ENCODE assay signal across 21 cellular contexts in genomic region chr13:31775148-31775547, GRCh38. TPM values are rescaled to one million over a fixed set of nuclear protein-coding genes. Genes with fewer than 3 reads are reported as not detected.
"Had no signal": no experiment of that assay in that cellular context is flagged by ENCODE, and none has a peak within 500 bp of the region (broad histone marks: within the 10 kb centered on the region; RNA-seq: fewer than 3 reads in every experiment).

No MANE protein-coding gene starts in this region.

- H3K4me1 ChIP-seq: pancreas, psoas muscle, right lobe of liver had no signal

- H3K27me3 ChIP-seq: gastroesophageal sphincter, neutrophil, pancreas, right lobe of liver, upper lobe of left lung had no signal

- H3K4me3 ChIP-seq: gastroesophageal sphincter, pancreas, psoas muscle, right lobe of liver, SK-N-MC, upper lobe of left lung had no signal

- H3K9me3 ChIP-seq: gastroesophageal sphincter, neutrophil, pancreas, psoas muscle, right lobe of liver, upper lobe of left lung had no signal

- DNase-seq: activated CD4-positive, alpha-beta T cell treated with anti-CD3 and anti-CD28 coated beads, Interleukin-2, amount 50 U/mL, for 1 hour; activated CD8-positive, alpha-beta T cell treated with anti-CD3 and anti-CD28 coated beads, Interleukin-2, amount 10 ng/mL, durations not matched to agents 7 days and 5 days; activated naive CD4-positive, alpha-beta T cell; dermis blood vessel endothelial cell; effector CD8-positive, alpha-beta T cell; mammary epithelial cell; pancreas; right lobe of liver; small intestine; stimulated activated CD4-positive, alpha-beta T cell treated with anti-CD3 and anti-CD28 coated beads, Interleukin-2, amount 100 ng/mL, for 48 hours; stimulated activated CD8-positive, alpha-beta memory T cell treated with anti-CD3 and anti-CD28 coated beads, Interleukin-4, amount 100 ng/mL, for 48 hours; stimulated activated naive B cell treated with anti-CD40 and anti-IgM and Interleukin-4, amounts not matched to agents 10 μg/mL and 1 μg/mL and 100 μg/mL, for 72 hours; upper lobe of left lung had no signal

- H3K36me3 ChIP-seq: gastroesophageal sphincter, neutrophil, pancreas, right lobe of liver, upper lobe of left lung had no signal

- H3K27ac ChIP-seq: gastroesophageal sphincter, neutrophil, pancreas, psoas muscle, right lobe of liver, SK-N-MC, upper lobe of left lung, VCaP had no signal

RNA-seq across cellular contexts. Expression of gene RXFP2, which starts 35.8 kb away (rescaled TPM):
- total RNA-seq: activated CD8-positive, alpha-beta T cell treated with anti-CD3 and anti-CD28 coated beads, Interleukin-2, amount 10 ng/mL, durations not matched to agents 7 days and 5 days; dermis blood vessel endothelial cell; gastroesophageal sphincter; left ventricle myocardium superior; mammary epithelial cell; pancreas; right lobe of liver; temporal lobe; upper lobe of left lung had no signal
- polyA plus RNA-seq: esophagus, mammary epithelial cell, small intestine had no signal
